Comparison of ENCODE assay signal across 15 cellular contexts in genomic region chr1:84913025-84913892, GRCh38. TPM values are rescaled to one million over a fixed set of nuclear protein-coding genes. Genes with fewer than 3 reads are reported as not detected.
DNase-seq lines count a peak whose midpoint lies in the region; ATAC-seq, FAIRE-seq and TF ChIP-seq lines count a peak whose summit lies in the region.
"Had no signal": no experiment of that assay in that cellular context is flagged by ENCODE, and none has a peak within 500 bp of the region (broad histone marks: within the 10 kb centered on the region; RNA-seq: fewer than 3 reads in every experiment).

No MANE protein-coding gene starts in this region.

- dilution Hi-C loops in keratinocyte (cut with MboI; ENCODE audit: extremely low pct_ligation_motif_present, low sequenced_read_pairs) = no loop called here

- H3K4me3 ChIP-seq in AG10803 (ENCODE audit: low read length) = no peak overlapping the region
- no peak overlapping the region for H3K4me3 ChIP-seq in WERI-Rb-1 (ENCODE audit: low read depth, low read length)
- no peak overlapping the region for H3K4me3 ChIP-seq in keratinocyte (ENCODE audit: control insufficient read depth in 2 of 3, extremely low read depth in 1 of 3, insufficient read depth in 2 of 3, low read depth in 1 of 3, low read length in 3 of 3)
- H3K4me3 ChIP-seq in MM.1S (ENCODE audit: low read length) = no peak overlapping the region
- H3K4me3 ChIP-seq: suprapubic skin had no signal

- H3K36me3 ChIP-seq in WERI-Rb-1 = no peaks in the 10 kb centered on the region
- H3K36me3 ChIP-seq in keratinocyte (ENCODE audit: control insufficient read depth in 2 of 2, extremely low read depth in 1 of 2, insufficient read depth in 2 of 2, low read length in 2 of 2) = no peaks in the 10 kb centered on the region
- H3K36me3 ChIP-seq in MM.1S (replicated peaks; ENCODE audit: insufficient read depth, low read length) = no peaks in the 10 kb centered on the region
- H3K36me3 ChIP-seq: suprapubic skin had no signal

- H3K9me2 ChIP-seq in MM.1S (replicated peaks; ENCODE audit: insufficient read depth, low read length) = no peaks in the 10 kb centered on the region

- no peaks in the 10 kb centered on the region for H3K9me1 ChIP-seq in keratinocyte (ENCODE audit: control insufficient read depth, extremely low read depth, insufficient read depth, low read length)

- FAIRE-seq in keratinocyte (lab: Jason Lieb, UNC) = peak; percentile 17
- FAIRE-seq: frontal cortex had no signal

- H2AFZ ChIP-seq in keratinocyte (ENCODE audit: control insufficient read depth, low read length) (no peak overlapping the region), MM.1S (ENCODE audit: low read length) (no peak overlapping the region)

- TF ChIP-seq CTCF in AG10803 (conservative IDR thresholded peaks at IDR 0.05; ENCODE audit: low read length) = no peak
- TF ChIP-seq CTCF in WERI-Rb-1 (IDR thresholded peaks at IDR 0.05; ENCODE audit: low read depth, low read length) = no peak
- TF ChIP-seq CTCF in keratinocyte (optimal IDR thresholded peaks at IDR 0.05 in 1 of 3, IDR thresholded peaks at IDR 0.05 in 1 of 3, conservative IDR thresholded peaks at IDR 0.05 in 1 of 3; ENCODE audit: extremely low read depth in 1 of 3, insufficient read depth in 2 of 3, low read length in 3 of 3) = no peak
- TF ChIP-seq CTCF in MM.1S (IDR thresholded peaks at IDR 0.05; ENCODE audit: low read length) = no peak

- H3K4me2 ChIP-seq in keratinocyte (ENCODE audit: control insufficient read depth, extremely low read depth, insufficient read depth, low read depth, low read length) (peak overlapping the region; percentile 45), MM.1S (ENCODE audit: low read depth, low read length) (no peak overlapping the region)

- H3K27me3 ChIP-seq in WERI-Rb-1 (ENCODE audit: insufficient read depth, low read depth, severe bottlenecking) (no peaks in the 10 kb centered on the region), keratinocyte (ENCODE audit: control insufficient read depth, extremely low read depth, insufficient read depth, low read length) (no peaks in the 10 kb centered on the region), MM.1S (replicated peaks; ENCODE audit: insufficient read depth, low read length) (no peaks in the 10 kb centered on the region)
- H3K27me3 ChIP-seq: suprapubic skin had no signal

- H3K4me1 ChIP-seq in keratinocyte (ENCODE audit: control insufficient read depth, extremely low read depth, insufficient read depth, low read length) (peaks cover 8% of the 10 kb centered on the region), MM.1S (ENCODE audit: low read length) (no peaks in the 10 kb centered on the region)

- no peaks in the 10 kb centered on the region for H4K20me1 ChIP-seq in keratinocyte (ENCODE audit: control insufficient read depth, extremely low read depth, insufficient read depth, low read length)
- no peaks in the 10 kb centered on the region for H4K20me1 ChIP-seq in MM.1S (ENCODE audit: insufficient read depth, low read length)

- H3K9ac ChIP-seq in keratinocyte (ENCODE audit: control insufficient read depth, extremely low read depth, insufficient read depth, low read length) (no peak overlapping the region), MM.1S (ENCODE audit: low read length) (no peak overlapping the region)

- no peaks in the 10 kb centered on the region for H3F3A ChIP-seq in MM.1S (ENCODE audit: insufficient read depth, low read length)

- H3K79me2 ChIP-seq in keratinocyte (ENCODE audit: control insufficient read depth, insufficient read depth, low read length) (no peaks in the 10 kb centered on the region), MM.1S (ENCODE audit: low read length) (no peaks in the 10 kb centered on the region)

- H3K27ac ChIP-seq in WERI-Rb-1 (no peak overlapping the region), keratinocyte (ENCODE audit: control insufficient read depth, insufficient read depth, low read length) (no peak overlapping the region), MM.1S (ENCODE audit: low read length) (no peak overlapping the region)
- H3K27ac ChIP-seq: suprapubic skin had no signal

- ATAC-seq in activated CD4-positive, CD25-positive, alpha-beta regulatory T cell treated with anti-CD3 and anti-CD28 coated beads, Interleukin-2, amount 50 U/mL, for 24 hours = no peak
- ATAC-seq: activated T-cell treated with anti-CD3 and anti-CD28 coated beads, Interleukin-2, amount 50 U/mL, for 72 hours; Panc1 had no signal

- H3K9me3 ChIP-seq in WERI-Rb-1 (ENCODE audit: severe bottlenecking) (no peaks in the 10 kb centered on the region), keratinocyte (ENCODE audit: control insufficient read depth, low read depth, low read length) (no peaks in the 10 kb centered on the region), MM.1S (replicated peaks; ENCODE audit: insufficient read depth, low read length) (no peaks in the 10 kb centered on the region)
- H3K9me3 ChIP-seq: suprapubic skin had no signal

- DNase-seq in AG10803 (ENCODE audit: low read depth) = peak; percentile 24
- DNase-seq in HuH-7 (ENCODE audit: low spot score) = peak; percentile 62
- DNase-seq in WERI-Rb-1 = peak; percentile 15
- DNase-seq in keratinocyte (ENCODE audit: low read depth, low spot score) = no peak
- DNase-seq in stimulated activated CD4-positive, alpha-beta T cell treated with anti-CD3 and anti-CD28 coated beads, Interleukin-2, amount 100 ng/mL, for 48 hours = no peak
- no peak for DNase-seq in MM.1S
- DNase-seq in DMS114 treated with DMSO at 0.1 percent for 48 hours (lab: John Stamatoyannopoulos, UW; ENCODE audit: unreplicated experiment) = no peak
- DNase-seq: activated T-cell treated with anti-CD3 and anti-CD28 coated beads, Interleukin-2, amount 50 U/mL, for 72 hours; HFFc6; NCI-H1092 had no signal

RNA-seq across cellular contexts. Expression of gene LPAR3, which starts 20.3 kb away (rescaled TPM):
- 39.2 to 43.2 TPM (median 42.1 TPM) in 3 replicates for polyA plus RNA-seq in keratinocyte
- 25.1 TPM for polyA plus RNA-seq in keratinocyte (2011; ENCODE audit: low read depth)
- 24.8 and 26.5 TPM in 2 replicates for polyA plus RNA-seq in keratinocyte (2011; cell fraction: cytosol; rRNA removed)
- polyA plus RNA-seq in keratinocyte (2011; cell fraction: nucleus; rRNA removed) = 38.1 and 38.7 TPM in 2 replicates
- polyA plus RNA-seq in keratinocyte (2012; ENCODE audit: low replicate concordance) = 17.9 and 23.4 TPM in 2 replicates
- 57.2 to 133 TPM (median 85.3 TPM) in 3 replicates for polyA minus RNA-seq in keratinocyte
- polyA minus RNA-seq in keratinocyte (2011; cell fraction: cytosol; rRNA and poly(A)+ RNA removed) = 64.3 TPM
- polyA minus RNA-seq in keratinocyte (2011; cell fraction: nucleus; rRNA and poly(A)+ RNA removed) = 33.9 and 57.2 TPM in 2 replicates
- polyA plus RNA-seq: CD14-positive monocyte had no signal

Comparison
In these comparisons a context has a peak if more than half of its experiments do, and no peak if none do; other contexts are left out.
1. DNase-seq: peak in AG10803 (single experiment), HuH-7 (single experiment) and WERI-Rb-1 (single experiment); none in keratinocyte (single experiment), stimulated activated CD4-positive, alpha-beta T cell treated with anti-CD3 and anti-CD28 coated beads, Interleukin-2, amount 100 ng/mL, for 48 hours (0 of 2), MM.1S (single experiment) and DMS114 treated with DMSO at 0.1 percent for 48 hours (single experiment).